In the genomic region with DNA sequence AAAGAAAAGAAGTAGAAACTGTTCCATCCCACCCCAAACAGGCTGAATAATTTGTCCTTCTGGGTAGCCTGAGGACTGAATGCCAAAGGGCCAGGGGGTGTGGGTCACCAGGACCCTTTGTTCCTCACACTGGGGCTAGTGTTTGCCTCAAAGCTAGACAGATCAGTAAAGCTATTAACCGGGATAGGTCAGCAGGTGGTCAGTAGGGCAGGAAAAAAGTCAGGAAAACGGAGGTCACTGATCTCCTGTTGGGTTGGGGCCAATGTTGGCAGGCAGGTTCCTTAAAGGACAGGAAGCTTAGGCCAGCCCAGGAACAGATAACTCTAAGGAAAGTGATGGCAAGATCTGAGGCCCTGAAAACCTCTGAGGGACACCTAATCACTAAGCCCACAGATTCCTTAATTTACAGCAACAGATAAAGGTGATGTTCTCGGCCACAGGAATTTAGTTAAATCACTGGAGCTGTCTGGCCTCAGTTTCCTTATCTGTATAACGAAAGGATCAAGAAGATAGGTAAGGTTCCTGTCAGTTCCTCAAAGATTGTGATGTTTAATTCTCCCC, we compare ENCODE assay signal across 23 cellular contexts. TPM values are rescaled to one million over a fixed set of nuclear protein-coding genes. Genes with fewer than 3 reads are reported as not detected.
DNase-seq lines count a peak whose midpoint lies in the region; TF ChIP-seq lines count a peak whose summit lies in the region.
"Had no signal": no experiment of that assay in that cellular context is flagged by ENCODE, and none has a peak within 500 bp of the region (broad histone marks: within the 10 kb centered on the region; RNA-seq: fewer than 3 reads in every experiment).

No MANE protein-coding gene starts in this region.

- H3K56ac ChIP-seq in mesendoderm (ENCODE audit: low read length) = no peak overlapping the region

- DNase-seq in Caco-2 = peak in 1 of 2 experiments; percentile 49
- DNase-seq in endodermal cell = peak; percentile 91
- peak; percentile 93 for DNase-seq in mesendoderm
- no peak for DNase-seq in stimulated activated CD4-positive, alpha-beta T cell treated with anti-CD3 and anti-CD28 coated beads, Interleukin-1b, Interleukin-23, amount 100 ng/mL, for 48 hours
- DNase-seq in chondrocyte (ENCODE audit: low spot score) = no peak
- DNase-seq in GM19240 (ENCODE audit: insufficient read length, low spot score) = no peak
- no peak for DNase-seq in immature natural killer cell
- DNase-seq: activated CD8-positive, alpha-beta T cell treated with anti-CD3 and anti-CD28 coated beads, Interleukin-2, amount 10 ng/mL, durations not matched to agents 7 days and 5 days; hypothalamus; IMR-90; kidney; NCI-H1105; NCI-H2081; NCI-H345; NCI-H748 treated with DMSO at 0.1 percent for 48 hours; nucleus accumbens; SHP77 treated with DMSO at 0.1 percent for 48 hours; stimulated activated CD4-positive, alpha-beta T cell treated with anti-CD3 and anti-CD28 coated beads, Interleukin-2, amount 100 ng/mL, for 48 hours had no signal

- WGBS in endodermal cell (ENCODE audit: insufficient coverage in 1 of 2, insufficient read length in 1 of 2), 2 experiments = 12 to 19% methylated on average over 3 to 4 of the region's 4 CpGs
- no CpG with 5 or more reads among the region's 4 CpGs for WGBS in mesendoderm (ENCODE audit: extremely low coverage, insufficient coverage, low lambda C conversion rate)

- H3K4me1 ChIP-seq in Caco-2 (peaks cover 36% of the 10 kb centered on the region), HUES6 (ENCODE audit: control insufficient read depth, insufficient read depth, low read length) (peaks cover 38% of the 10 kb centered on the region), endodermal cell (ENCODE audit: control insufficient read depth, insufficient read depth, low read length) (peaks cover 10% of the 10 kb centered on the region), mesendoderm (ENCODE audit: control insufficient read depth, low read depth, low read length) (peaks cover 4% of the 10 kb centered on the region)
- H3K4me1 ChIP-seq: uterus had no signal

- peak overlapping the region; percentile 21; the same call in 1 of the 2 replicates for H3K27ac ChIP-seq in HUES6 (ENCODE audit: low read depth, low read length)
- H3K27ac ChIP-seq in endodermal cell (ENCODE audit: low read depth, low read length) = no peak overlapping the region
- peak overlapping the region; percentile 57 for H3K27ac ChIP-seq in mesendoderm (ENCODE audit: low read depth, low read length)
- H3K27ac ChIP-seq: BLaER1, gastroesophageal sphincter, uterus had no signal

- H3K79me2 ChIP-seq in mesendoderm (ENCODE audit: control insufficient read depth, insufficient read depth, low read length) = no peaks in the 10 kb centered on the region

- H3K4me3 Mint-ChIP-seq in Caco-2 (ENCODE audit: unreplicated experiment) = no peak overlapping the region
- no peak overlapping the region for H3K4me3 Mint-ChIP-seq in endodermal cell
- no peak overlapping the region for H3K4me3 Mint-ChIP-seq in chondrocyte (ENCODE audit: unreplicated experiment)
- no peak overlapping the region for H3K4me3 Mint-ChIP-seq in immature natural killer cell
- H3K4me3 Mint-ChIP-seq: activated CD8-positive, alpha-beta T cell treated with anti-CD3 and anti-CD28 coated beads, Interleukin-2, amount 10 ng/mL, durations not matched to agents 7 days and 5 days; stimulated activated memory B cell treated with anti-CD40 and anti-IgM and Interleukin-4, amounts not matched to agents 10 μg/mL and 1 μg/mL and 100 μg/mL, for 72 hours had no signal

- H3K4ac ChIP-seq in mesendoderm (ENCODE audit: low read depth, low read length) = no peak overlapping the region

- H3K9me3 ChIP-seq in Caco-2 = no peaks in the 10 kb centered on the region
- no peaks in the 10 kb centered on the region for H3K9me3 ChIP-seq in HUES6 (ENCODE audit: control insufficient read depth, insufficient read depth, low read depth, low read length)
- H3K9me3 ChIP-seq in endodermal cell (ENCODE audit: control insufficient read depth, low read length) = no peaks in the 10 kb centered on the region
- H3K9me3 ChIP-seq: gastroesophageal sphincter, uterus had no signal

- H3K27ac Mint-ChIP-seq in Caco-2 (ENCODE audit: unreplicated experiment) = peak overlapping the region; percentile 37
- H3K27ac Mint-ChIP-seq in endodermal cell = peak overlapping the region; percentile 87
- no peak overlapping the region for H3K27ac Mint-ChIP-seq in chondrocyte (ENCODE audit: unreplicated experiment)
- H3K27ac Mint-ChIP-seq in immature natural killer cell = peak overlapping the region in 1 of 6 donors; percentile 35
- H3K27ac Mint-ChIP-seq: activated CD8-positive, alpha-beta T cell treated with anti-CD3 and anti-CD28 coated beads, Interleukin-2, amount 10 ng/mL, durations not matched to agents 7 days and 5 days; stimulated activated memory B cell treated with anti-CD40 and anti-IgM and Interleukin-4, amounts not matched to agents 10 μg/mL and 1 μg/mL and 100 μg/mL, for 72 hours had no signal

- POLR2A ChIA-PET in Caco-2 (lab: Charles Lee) = interaction anchor here (0.6 to 1.8 kb wide), 2 partner anchors 8 to 74 kb away, joined by 3 to 5 read pairs; no protein-coding TSS in a partner anchor

- CTCF ChIA-PET in Caco-2 (lab: Charles Lee) = interaction anchor here (1.9 to 2.3 kb wide), 2 partner anchors 8 to 22 kb away, joined by 16 to 26 read pairs; a partner anchor contains a TSS

- H3K9me3 Mint-ChIP-seq in Caco-2 (ENCODE audit: unreplicated experiment) (no peaks in the 10 kb centered on the region), endodermal cell (no peaks in the 10 kb centered on the region), chondrocyte (ENCODE audit: low read depth) (no peaks in the 10 kb centered on the region), immature natural killer cell (no peaks in the 10 kb centered on the region)
- H3K9me3 Mint-ChIP-seq: stimulated activated memory B cell treated with anti-CD40 and anti-IgM and Interleukin-4, amounts not matched to agents 10 μg/mL and 1 μg/mL and 100 μg/mL, for 72 hours had no signal

- no TSS peak for BruUV-seq in Caco-2 (replicated peaks; lab: Mats Ljungman, UMichigan)

- H3K18ac ChIP-seq in mesendoderm (ENCODE audit: low read length) = peak overlapping the region; percentile 44

- H2BK15ac ChIP-seq in mesendoderm (replicated peaks; ENCODE audit: low read depth) = no peak overlapping the region

- no peak overlapping the region for H4K5ac ChIP-seq in mesendoderm (ENCODE audit: low read length)

- TF ChIP-seq CTCF in Caco-2 (IDR thresholded peaks at IDR 0.05; ENCODE audit: insufficient read depth in 1 of 2, low read depth in 1 of 2, low read length in 1 of 2, severe bottlenecking in 1 of 2, unreplicated experiment in 1 of 2) = no peak
- no peak for TF ChIP-seq CTCF in endodermal cell (conservative IDR thresholded peaks at IDR 0.05)
- TF ChIP-seq CTCF in chondrocyte (IDR thresholded peaks at IDR 0.05) = no peak

- no peaks in the 10 kb centered on the region for H3K36me3 ChIP-seq in Caco-2 (ENCODE audit: control insufficient read depth, insufficient read depth, low read length)
- no peaks in the 10 kb centered on the region for H3K36me3 ChIP-seq in HUES6 (ENCODE audit: control insufficient read depth, insufficient read depth, low read length)
- no peaks in the 10 kb centered on the region for H3K36me3 ChIP-seq in endodermal cell (ENCODE audit: control insufficient read depth, insufficient read depth, low read length)
- no peaks in the 10 kb centered on the region for H3K36me3 ChIP-seq in mesendoderm (ENCODE audit: control insufficient read depth, insufficient read depth, low read length)
- H3K36me3 ChIP-seq: BLaER1, gastroesophageal sphincter, uterus had no signal

- H3K27me3 ChIP-seq in Caco-2 (replicated peaks; ENCODE audit: control insufficient read depth, insufficient read depth, low read length) = no peaks in the 10 kb centered on the region
- H3K27me3 ChIP-seq in HUES6 (ENCODE audit: control insufficient read depth, insufficient read depth, low read length) = no peaks in the 10 kb centered on the region
- no peaks in the 10 kb centered on the region for H3K27me3 ChIP-seq in endodermal cell (ENCODE audit: control insufficient read depth, insufficient read depth, low read length, poor library complexity, severe bottlenecking)
- no peaks in the 10 kb centered on the region for H3K27me3 ChIP-seq in mesendoderm (ENCODE audit: insufficient read depth, low read length, poor library complexity)
- H3K27me3 ChIP-seq: BLaER1, gastroesophageal sphincter, uterus had no signal

- H3K9ac ChIP-seq in HUES6 (ENCODE audit: low read length) = peak overlapping the region; percentile 34
- no peak overlapping the region for H3K9ac ChIP-seq in endodermal cell (ENCODE audit: extremely low read depth, low read length, poor library complexity, severe bottlenecking)
- no peak overlapping the region for H3K9ac ChIP-seq in mesendoderm (ENCODE audit: low read length)
- H3K9ac ChIP-seq: BLaER1 had no signal

- peaks cover 23% of the 10 kb centered on the region for H3K4me1 Mint-ChIP-seq in Caco-2 (ENCODE audit: low read depth, unreplicated experiment)
- peaks cover 32% of the 10 kb centered on the region for H3K4me1 Mint-ChIP-seq in endodermal cell
- H3K4me1 Mint-ChIP-seq in chondrocyte (ENCODE audit: low read depth) = peaks cover 16% of the 10 kb centered on the region
- H3K4me1 Mint-ChIP-seq in immature natural killer cell = peaks cover 5 to 9% of the 10 kb centered on the region in 2 donors

- no peak overlapping the region for H3K4me2 ChIP-seq in mesendoderm (ENCODE audit: low read length)
- H3K4me2 ChIP-seq: BLaER1 had no signal

- H2BK5ac ChIP-seq in mesendoderm (ENCODE audit: low read length) = no peak overlapping the region

- intact Hi-C loops in Caco-2 (cut with micrococcal nuclease; ENCODE audit: unreplicated experiment) = no loop called here

- no peaks in the 10 kb centered on the region for H3K27me3 Mint-ChIP-seq in Caco-2 (ENCODE audit: insufficient read depth, unreplicated experiment)
- H3K27me3 Mint-ChIP-seq in endodermal cell (ENCODE audit: insufficient read depth) = peaks cover 9% of the 10 kb centered on the region
- no peaks in the 10 kb centered on the region for H3K27me3 Mint-ChIP-seq in chondrocyte (ENCODE audit: low read depth)
- peaks cover 0 to 2% (median 0%) of the 10 kb centered on the region in 3 donors for H3K27me3 Mint-ChIP-seq in immature natural killer cell (ENCODE audit: low read depth in 3 of 3)
- H3K27me3 Mint-ChIP-seq: stimulated activated memory B cell treated with anti-CD40 and anti-IgM and Interleukin-4, amounts not matched to agents 10 μg/mL and 1 μg/mL and 100 μg/mL, for 72 hours had no signal

- H2BK120ac ChIP-seq in mesendoderm (ENCODE audit: low read depth, low read length) = no peak overlapping the region

- H3K36me3 Mint-ChIP-seq in Caco-2 (ENCODE audit: insufficient read depth, unreplicated experiment) (no peaks in the 10 kb centered on the region), endodermal cell (ENCODE audit: low read depth) (no peaks in the 10 kb centered on the region), chondrocyte (ENCODE audit: low read depth) (no peaks in the 10 kb centered on the region), immature natural killer cell (no peaks in the 10 kb centered on the region)
- H3K36me3 Mint-ChIP-seq: stimulated activated memory B cell treated with anti-CD40 and anti-IgM and Interleukin-4, amounts not matched to agents 10 μg/mL and 1 μg/mL and 100 μg/mL, for 72 hours had no signal

- no peak overlapping the region for H3K4me3 ChIP-seq in Caco-2 (ENCODE audit: low read depth, low read length)
- H3K4me3 ChIP-seq in HUES6 (ENCODE audit: low read depth, low read length) = no peak overlapping the region
- H3K4me3 ChIP-seq in endodermal cell (ENCODE audit: low read length) = no peak overlapping the region
- no peak overlapping the region for H3K4me3 ChIP-seq in mesendoderm (ENCODE audit: low read length)
- H3K4me3 ChIP-seq: BLaER1, gastroesophageal sphincter, uterus had no signal

- no peak overlapping the region for H4K8ac ChIP-seq in mesendoderm (ENCODE audit: low read depth, low read length)

- H2AK5ac ChIP-seq in mesendoderm (ENCODE audit: low read length) = no peak overlapping the region

- H3K23ac ChIP-seq in mesendoderm (ENCODE audit: low read length) = no peak overlapping the region

- H3K79me1 ChIP-seq in mesendoderm (ENCODE audit: low read length) = no peaks in the 10 kb centered on the region

RNA-seq across cellular contexts. Expression of a gene that starts 22.7 kb away (rescaled TPM):
- total RNA-seq in Caco-2 (2022) = 203 and 212 TPM in 2 replicates
- total RNA-seq in endodermal cell = 100 to 1,000 TPM; 176 to 203 TPM
- 186 TPM for polyA plus RNA-seq in endodermal cell (2013, experiment 1 of 2)
- 205 TPM for polyA plus RNA-seq in endodermal cell (2013, experiment 2 of 2)
- 154 TPM for polyA plus RNA-seq in mesendoderm (2013, experiment 1 of 2)
- 154 TPM for polyA plus RNA-seq in mesendoderm (2013, experiment 2 of 2)
- 34.3 to 43.1 TPM (median 38.7 TPM) in 3 replicates for total RNA-seq in chondrocyte
- 10 to 100 TPM; 25.6 to 43.7 (median 35.9) TPM for polyA plus RNA-seq in immature natural killer cell

Comparison
In these comparisons a context has a peak if more than half of its experiments do, and no peak if none do; other contexts are left out.
1. DNase-seq: peak in endodermal cell (single experiment) and mesendoderm (single experiment); none in stimulated activated CD4-positive, alpha-beta T cell treated with anti-CD3 and anti-CD28 coated beads, Interleukin-1b, Interleukin-23, amount 100 ng/mL, for 48 hours (single experiment), chondrocyte (single experiment), GM19240 (single experiment) and immature natural killer cell (0 of 3).